In genomic region chr21:43024737-43025136, GRCh38 we compare ENCODE assay signal across 23 cellular contexts. TPM values are rescaled to one million over a fixed set of nuclear protein-coding genes. Genes with fewer than 3 reads are reported as not detected.
DNase-seq lines count a peak whose midpoint lies in the region; ATAC-seq, FAIRE-seq and TF ChIP-seq lines count a peak whose summit lies in the region.
"Had no signal": no experiment of that assay in that cellular context is flagged by ENCODE, and none has a peak within 500 bp of the region (broad histone marks: within the 10 kb centered on the region; RNA-seq: fewer than 3 reads in every experiment).

No MANE protein-coding gene starts in this region.

- TF ChIP-seq CTCF in A673 (conservative IDR thresholded peaks at IDR 0.05; ENCODE audit: low read depth, low read length) = no peak
- TF ChIP-seq CTCF in K562 (IDR thresholded peaks at IDR 0.05 in 2 of 3, conservative IDR thresholded peaks at IDR 0.05 in 1 of 3; ENCODE audit: insufficient read depth in 2 of 3, low read depth in 1 of 3, low read length in 3 of 3) = no peak
- TF ChIP-seq CTCF in smooth muscle cell (IDR thresholded peaks at IDR 0.05; ENCODE audit: borderline replicate concordance, insufficient read depth, poor library complexity, severe bottlenecking) = no peak

- TF ChIP-seq RAD21 in K562 (CRISPR knock-in tag; conservative IDR thresholded peaks at IDR 0.05 in 1 of 2, IDR thresholded peaks at IDR 0.05 in 1 of 2) = no peak

- H3K4me1 ChIP-seq in A673 (ENCODE audit: insufficient read depth, low read length, poor library complexity, severe bottlenecking) (peaks cover 13% of the 10 kb centered on the region), K562 (replicated peaks in 1 of 2; ENCODE audit: control insufficient read depth in 2 of 2, insufficient read depth in 2 of 2, low read length in 2 of 2) (no peaks in the 10 kb centered on the region), smooth muscle cell (ENCODE audit: low read depth) (peaks cover 6% of the 10 kb centered on the region)

- H4K20me1 ChIP-seq in K562 (replicated peaks; ENCODE audit: control insufficient read depth, insufficient read depth, low read length) = no peaks in the 10 kb centered on the region
- H4K20me1 ChIP-seq in smooth muscle cell (ENCODE audit: low read depth) = no peaks in the 10 kb centered on the region

- in situ Hi-C loops in K562 (cut with MboI) = no loop called here

- peaks cover 20% of the 10 kb centered on the region for H3F3A ChIP-seq in smooth muscle cell (ENCODE audit: low read depth)

- no peak overlapping the region for H2AFZ ChIP-seq in K562 (ENCODE audit: low read depth, low read length)
- H2AFZ ChIP-seq in smooth muscle cell (ENCODE audit: low read depth) = no peak overlapping the region
- H2AFZ ChIP-seq: GM23338 had no signal

- H3K36me3 ChIP-seq in A673 (ENCODE audit: insufficient read depth, low read length, poor library complexity, severe bottlenecking) = peaks cover 7% of the 10 kb centered on the region
- H3K36me3 ChIP-seq in KOPT-K1 (ENCODE audit: insufficient read depth, low read length) = peaks cover 66% of the 10 kb centered on the region
- peaks cover 46% of the 10 kb centered on the region; the same call in 2 of the 3 replicates for H3K36me3 ChIP-seq in K562 (ENCODE audit: control insufficient read depth, insufficient read depth, low read length)
- no peaks in the 10 kb centered on the region for H3K36me3 ChIP-seq in smooth muscle cell (ENCODE audit: low read depth)

- no peaks in the 10 kb centered on the region for H3K9me3 ChIP-seq in A673 (ENCODE audit: low read depth, low read length, poor library complexity, severe bottlenecking)
- H3K9me3 ChIP-seq in KOPT-K1 (ENCODE audit: insufficient read depth, low read length, poor library complexity, severe bottlenecking) = no peaks in the 10 kb centered on the region
- H3K9me3 ChIP-seq in K562 (replicated peaks; ENCODE audit: control insufficient read depth, insufficient read depth, low read depth, low read length) = no peaks in the 10 kb centered on the region
- H3K9me3 ChIP-seq in smooth muscle cell (replicated peaks; ENCODE audit: low read depth) = no peaks in the 10 kb centered on the region
- H3K9me3 ChIP-seq: Caco-2 had no signal

- peak overlapping the region; percentile 93 for H3K27ac ChIP-seq in A673 (ENCODE audit: low read depth, low read length, poor library complexity, severe bottlenecking)
- H3K27ac ChIP-seq in KOPT-K1 (ENCODE audit: low read depth, low read length, poor library complexity, severe bottlenecking) = peak overlapping the region; percentile 57
- H3K27ac ChIP-seq in K562 (ENCODE audit: extremely low read depth, low read depth, low read length) = no peak overlapping the region
- peak overlapping the region; percentile 96 for H3K27ac ChIP-seq in smooth muscle cell (ENCODE audit: low read depth)

- FAIRE-seq in K562 (lab: Jason Lieb, UNC) = no peak
- no peak for FAIRE-seq in GM12892 (lab: Jason Lieb, UNC)
- FAIRE-seq: A204.1, GM19239, RCC 7860 had no signal

- BruUV-seq in A673 (replicated peaks; lab: Mats Ljungman, UMichigan) (no TSS peak), K562 (replicated peaks; lab: Mats Ljungman, UMichigan) (no TSS peak)

- no peak for DNase-seq in A673 (ENCODE audit: low spot score)
- no peak for DNase-seq in K562 (ENCODE audit: extremely low read depth in 1 of 4, low spot score in 3 of 4)
- DNase-seq in smooth muscle cell (lab: John Stamatoyannopoulos, UW; ENCODE audit: unreplicated experiment) = no peak
- DNase-seq in GM12892 (ENCODE audit: insufficient read length) = no peak
- no peak for DNase-seq in NCI-H187 (lab: John Stamatoyannopoulos, UW)
- DNase-seq in NCI-H2107 (lab: John Stamatoyannopoulos, UW) = no peak
- DNase-seq: Caco-2; CD4-positive, alpha-beta T cell; GF-D8; HCEC 1CT; MM.1S; NCI-H1092; NCI-H1436 treated with DMSO at 0.1 percent for 48 hours; NCI-H2029 treated with DMSO at 0.1 percent for 48 hours; NCI-H2171 treated with DMSO at 0.1 percent for 48 hours; NCI-H446 treated with DMSO at 0.1 percent for 48 hours; SHP77 had no signal

- POLR2A ChIA-PET in A673 (lab: Charles Lee; ENCODE audit: low non-redundant PET) (no interaction called here), K562 (lab: Yijun Ruan, JAX) (no interaction called here)

- CTCF ChIA-PET in A673 (lab: Charles Lee) (no interaction called here), K562 (lab: Yijun Ruan, JAX; ENCODE audit: low intra/inter-chr PET ratio) (no interaction called here)

- ATAC-seq in K562 = no peak
- ATAC-seq: GM23338, SK-N-SH treated with all-trans-retinoic acid at 6 μM for 48 hours had no signal

- H3K9me1 ChIP-seq in K562 (ENCODE audit: control insufficient read depth, insufficient read depth, low read length) = no peaks in the 10 kb centered on the region

- no peak overlapping the region for H3K4me2 ChIP-seq in K562 (ENCODE audit: insufficient read depth, low read length)
- H3K4me2 ChIP-seq in smooth muscle cell = no peak overlapping the region
- H3K4me2 ChIP-seq: GM23338 had no signal

- TF ChIP-seq EP300 in K562 (IDR thresholded peaks at IDR 0.05; ENCODE audit: low read length) = no peak

- WGBS in K562 (ENCODE audit: insufficient coverage, low coverage, missing lambda C conversion rate) = 70% methylated on average over 6 of the region's 6 CpGs
- 91% methylated on average over 6 of the region's 6 CpGs for WGBS in smooth muscle cell (ENCODE audit: low lambda C conversion rate)

- H3K27me3 ChIP-seq in A673 (replicated peaks; ENCODE audit: insufficient read depth, low read depth, low read length, poor library complexity) = no peaks in the 10 kb centered on the region
- no peaks in the 10 kb centered on the region for H3K27me3 ChIP-seq in K562 (ENCODE audit: control insufficient read depth in 2 of 2, insufficient read depth in 2 of 2, low read length in 2 of 2)
- H3K27me3 ChIP-seq in smooth muscle cell (ENCODE audit: low read depth) = no peaks in the 10 kb centered on the region

- H3K9ac ChIP-seq in K562 (ENCODE audit: insufficient read depth in 1 of 2, low read depth in 2 of 2, low read length in 2 of 2) (no peak overlapping the region), smooth muscle cell (ENCODE audit: low read depth) (no peak overlapping the region)

- H3K4me3 ChIP-seq in A673 (ENCODE audit: low read depth, low read length, poor library complexity, severe bottlenecking) = no peak overlapping the region
- H3K4me3 ChIP-seq in K562 = no peak overlapping the region
- H3K4me3 ChIP-seq in smooth muscle cell = no peak overlapping the region
- H3K4me3 ChIP-seq: GM23338 had no signal

- no peak for TF ChIP-seq POLR2A in K562 (conservative IDR thresholded peaks at IDR 0.05)
- no peak for TF ChIP-seq POLR2A in GM12892 (IDR thresholded peaks at IDR 0.05; ENCODE audit: low read depth, low read length)

- intact Hi-C loops in A673 (cut with micrococcal nuclease; ENCODE audit: unreplicated experiment) = no loop called here
- intact Hi-C loops in K562 (cut with micrococcal nuclease) = no loop called here

- H3K79me2 ChIP-seq in K562 (ENCODE audit: control insufficient read depth, insufficient read depth, low read length) (no peaks in the 10 kb centered on the region), smooth muscle cell (ENCODE audit: low read depth) (no peaks in the 10 kb centered on the region)

TF ChIP-seq in K562, 482 proteins besides CTCF, POLR2A, EP300 and RAD21 (continues in another document):
- TF ChIP-seq FOXK2 (conservative IDR thresholded peaks at IDR 0.05 in 1 of 2, IDR thresholded peaks at IDR 0.05 in 1 of 2; ENCODE audit: low read depth in 2 of 2) = no peak

RNA-seq across cellular contexts. Expression of gene PKNOX1, which starts 50.4 kb away (rescaled TPM):
- total RNA-seq in A673 (2021) (30.6 and 33.8 TPM in 2 replicates), K562 (2014; rRNA removed) (9.6 and 13.2 TPM in 2 replicates), K562 (2014; rRNA removed; fragmentation: Illumina TruSeq; extraction: Trizol) (12.2 and 14.5 TPM in 2 replicates), K562 (2015; rRNA removed; fragmentation: Illumina TruSeq; extraction: Trizol) (7.1 and 10.0 TPM in 2 replicates), K562 (2021) (11.7 and 14.9 TPM in 2 replicates), smooth muscle cell (12.4 and 28.5 TPM in 2 replicates)
- total RNA-seq in K562 (2011; cell fraction: chromatin; rRNA removed; ENCODE audit: low replicate concordance) = 77.9 and 112 TPM in 2 replicates
- total RNA-seq in K562 (2011; cell fraction: nucleolus; rRNA removed) = 19.3 and 19.8 TPM in 2 replicates
- total RNA-seq in K562 (2011; cell fraction: nucleoplasm; rRNA removed) = 31.2 and 36.2 TPM in 2 replicates
- polyA plus RNA-seq in K562 (2011; rRNA removed) (21.8 and 25.9 TPM in 2 replicates), K562 (2014; fragmentation: Illumina TruSeq; extraction: Trizol) (10.4 and 16.0 TPM in 2 replicates), K562 (2014; fragmentation: Nextera tagmentation; extraction: Ambion mirVana) (10 to 100 TPM in 1 of 2 experiments, 1 to 10 TPM in 1; 8.8 to 13.2 TPM), K562 (2014; rRNA removed) (12.7 and 15.4 TPM in 2 replicates), smooth muscle cell (20.4 and 20.8 TPM in 2 replicates)
- 26.2 and 27.5 TPM in 2 replicates for polyA plus RNA-seq in K562 (2011; cell fraction: cytosol; rRNA removed)
- 27.5 and 40.6 TPM in 2 replicates for polyA plus RNA-seq in K562 (2011; cell fraction: nucleus; rRNA removed)
- 14.5 and 18.7 TPM in 2 replicates for polyA plus RNA-seq in K562 (2012)
- 35.3 and 58.4 TPM in 2 replicates for polyA minus RNA-seq in K562 (2011; rRNA and poly(A)+ RNA removed)
- polyA minus RNA-seq in K562 (2011; cell fraction: cytosol; rRNA and poly(A)+ RNA removed) = 6.0 and 16.1 TPM in 2 replicates
- polyA minus RNA-seq in K562 (2011; cell fraction: nucleus; rRNA and poly(A)+ RNA removed) = 13.2 and 35.0 TPM in 2 replicates
- 9.8 TPM for polyA plus RNA-seq in GM12892 (2012; ENCODE audit: missing spikeins)

RNA-seq across cellular contexts. Expression of gene CBS, which starts 50.9 kb away (rescaled TPM):
- 126 and 166 TPM in 2 replicates for total RNA-seq in A673 (2021)
- total RNA-seq in K562 (2011; cell fraction: chromatin; rRNA removed; ENCODE audit: low replicate concordance) = 790 and 1,561 TPM in 2 replicates
- 789 and 809 TPM in 2 replicates for total RNA-seq in K562 (2011; cell fraction: nucleolus; rRNA removed)
- 557 and 648 TPM in 2 replicates for total RNA-seq in K562 (2011; cell fraction: nucleoplasm; rRNA removed)
- total RNA-seq in K562 (2014; rRNA removed) = 248 and 305 TPM in 2 replicates
- 61.3 and 76.2 TPM in 2 replicates for total RNA-seq in K562 (2014; rRNA removed; fragmentation: Illumina TruSeq; extraction: Trizol)
- total RNA-seq in K562 (2015; rRNA removed; fragmentation: Illumina TruSeq; extraction: Trizol) = 95.1 and 105 TPM in 2 replicates
- total RNA-seq in K562 (2021) = 364 and 419 TPM in 2 replicates
- polyA plus RNA-seq in K562 (2011; rRNA removed) = 152 and 199 TPM in 2 replicates
- 85.9 and 97.4 TPM in 2 replicates for polyA plus RNA-seq in K562 (2011; cell fraction: cytosol; rRNA removed)
- polyA plus RNA-seq in K562 (2011; cell fraction: nucleus; rRNA removed) = 1,179 and 1,399 TPM in 2 replicates
- 209 and 400 TPM in 2 replicates for polyA plus RNA-seq in K562 (2012)
- polyA plus RNA-seq in K562 (2014; fragmentation: Illumina TruSeq; extraction: Trizol) = 165 and 263 TPM in 2 replicates
- polyA plus RNA-seq in K562 (2014; fragmentation: Nextera tagmentation; extraction: Ambion mirVana) = 1 to 10 TPM; 4.6 to 9.0 TPM
- polyA plus RNA-seq in K562 (2014; rRNA removed) = 382 and 472 TPM in 2 replicates
- 69.7 and 88.6 TPM in 2 replicates for polyA minus RNA-seq in K562 (2011; rRNA and poly(A)+ RNA removed)
- polyA minus RNA-seq in K562 (2011; cell fraction: cytosol; rRNA and poly(A)+ RNA removed) = 64.9 and 69.5 TPM in 2 replicates
- 257 and 271 TPM in 2 replicates for polyA minus RNA-seq in K562 (2011; cell fraction: nucleus; rRNA and poly(A)+ RNA removed)
- 18.5 and 25.7 TPM in 2 replicates for total RNA-seq in smooth muscle cell
- 43.8 and 44.5 TPM in 2 replicates for polyA plus RNA-seq in smooth muscle cell
- 1.1 TPM for polyA plus RNA-seq in GM12892 (2012; ENCODE audit: missing spikeins)
